17 cellular contexts compared by ENCODE assay signal in genomic region chr1:217846733-217847132, GRCh38.
DNase-seq lines count a peak whose midpoint lies in the region; ATAC-seq, FAIRE-seq and TF ChIP-seq lines count a peak whose summit lies in the region.
"Had no signal": no experiment of that assay in that cellular context is flagged by ENCODE, and none has a peak within 500 bp of the region (broad histone marks: within the 10 kb centered on the region; RNA-seq: fewer than 3 reads in every experiment).

No MANE protein-coding gene starts in this region.

- TF ChIP-seq RAD21 in HepG2 (CRISPR knock-in tag; IDR thresholded peaks at IDR 0.05) (no peak), K562 (CRISPR knock-in tag; conservative IDR thresholded peaks at IDR 0.05 in 1 of 2, IDR thresholded peaks at IDR 0.05 in 1 of 2) (no peak)

- DNase-seq in HepG2 (ENCODE audit: low spot score) = no peak
- DNase-seq in right lobe of liver = no peak
- DNase-seq in K562 (ENCODE audit: extremely low read depth in 1 of 4, low spot score in 3 of 4) = no peak
- no peak for DNase-seq in small intestine
- no peak for DNase-seq in GF-D8 (lab: John Stamatoyannopoulos, UW)
- DNase-seq: C1 segment of cervical spinal cord; Caco-2; CD8-positive, alpha-beta T cell; DMS153; DND-41; H9 had no signal

- H3K4me1 ChIP-seq in HepG2 (ENCODE audit: insufficient read depth, low read length) = no peaks in the 10 kb centered on the region
- no peaks in the 10 kb centered on the region for H3K4me1 ChIP-seq in right lobe of liver
- H3K4me1 ChIP-seq in K562 (replicated peaks in 1 of 2; ENCODE audit: control insufficient read depth in 2 of 2, insufficient read depth in 2 of 2, low read length in 2 of 2) = no peaks in the 10 kb centered on the region
- H3K4me1 ChIP-seq in small intestine (ENCODE audit: control insufficient read depth in 2 of 2, insufficient read depth in 1 of 2, low read depth in 1 of 2, low read length in 1 of 2) = no peaks in the 10 kb centered on the region
- H3K4me1 ChIP-seq: Caco-2 had no signal

- no peaks in the 10 kb centered on the region for H3K9me1 ChIP-seq in K562 (ENCODE audit: control insufficient read depth, insufficient read depth, low read length)

- in situ Hi-C loops in HepG2 (cut with HindIII; ENCODE audit: extremely low pct_ligation_motif_present, low pct_unique_long_range_greater_than_20kb) = no loop called here
- in situ Hi-C loops in K562 (cut with MboI) = no loop called here

- ATAC-seq in HepG2 (no peak), right lobe of liver (no peak), K562 (no peak), HG02938 (IDR thresholded peaks at IDR 0.05; ENCODE audit: unreplicated experiment) (no peak)
- ATAC-seq: CD8-positive, alpha-beta T cell; GM12878; GM23338; HCT116 had no signal

- FAIRE-seq in HepG2 (lab: Jason Lieb, UNC) (no peak), K562 (lab: Jason Lieb, UNC) (no peak), small intestine (lab: Jason Lieb, UNC) (peak; percentile 44)
- FAIRE-seq: GM12878, GM19239 had no signal

- H3K4me2 ChIP-seq in HepG2 (ENCODE audit: low read depth, low read length) (no peak overlapping the region), K562 (ENCODE audit: insufficient read depth, low read length) (no peak overlapping the region)
- H3K4me2 ChIP-seq: GM23338 had no signal

- no peaks in the 10 kb centered on the region for H3K79me2 ChIP-seq in HepG2 (ENCODE audit: insufficient read depth, low read length)
- no peaks in the 10 kb centered on the region for H3K79me2 ChIP-seq in K562 (ENCODE audit: control insufficient read depth, insufficient read depth, low read length)

- H3K9ac ChIP-seq in HepG2 (ENCODE audit: insufficient read depth, low read depth, low read length) (no peak overlapping the region), K562 (ENCODE audit: insufficient read depth in 1 of 2, low read depth in 2 of 2, low read length in 2 of 2) (no peak overlapping the region)

- intact Hi-C loops in HepG2 (cut with micrococcal nuclease; ENCODE audit: unreplicated experiment) = no loop called here
- intact Hi-C loops in right lobe of liver (cut with DNase I) = no loop called here
- intact Hi-C loops in K562 (cut with micrococcal nuclease) = no loop called here

- no peak overlapping the region for H2AFZ ChIP-seq in HepG2 (ENCODE audit: low read length)
- no peak overlapping the region for H2AFZ ChIP-seq in K562 (ENCODE audit: low read depth, low read length)
- H2AFZ ChIP-seq: GM23338 had no signal

- no peak for TF ChIP-seq CTCF in HepG2 (CRISPR knock-in tag; IDR thresholded peaks at IDR 0.05)
- no peak for TF ChIP-seq CTCF in right lobe of liver (IDR thresholded peaks at IDR 0.05)
- no peak for TF ChIP-seq CTCF in K562 (IDR thresholded peaks at IDR 0.05 in 2 of 3, conservative IDR thresholded peaks at IDR 0.05 in 1 of 3; ENCODE audit: insufficient read depth in 2 of 3, low read depth in 1 of 3, low read length in 3 of 3)

- TF ChIP-seq EP300 in HepG2 (IDR thresholded peaks at IDR 0.05; ENCODE audit: low read depth in 2 of 2, low read length in 2 of 2) (no peak), HepG2 (CRISPR knock-in tag; IDR thresholded peaks at IDR 0.05; ENCODE audit: borderline replicate concordance) (no peak), K562 (IDR thresholded peaks at IDR 0.05; ENCODE audit: low read length) (no peak)

- no peak for TF ChIP-seq POLR2A in HepG2 (IDR thresholded peaks at IDR 0.05; ENCODE audit: insufficient read depth in 1 of 2, low read depth in 2 of 2, low read length in 2 of 2)
- no peak for TF ChIP-seq POLR2A in right lobe of liver (IDR thresholded peaks at IDR 0.05)
- TF ChIP-seq POLR2A in K562 (conservative IDR thresholded peaks at IDR 0.05) = no peak

- H3K4me3 ChIP-seq in HepG2 (replicated peaks in 1 of 3; ENCODE audit: insufficient read depth in 1 of 3, low read depth in 2 of 3, low read length in 3 of 3) = no peak overlapping the region
- no peak overlapping the region for H3K4me3 ChIP-seq in right lobe of liver
- H3K4me3 ChIP-seq in K562 = no peak overlapping the region
- no peak overlapping the region for H3K4me3 ChIP-seq in small intestine (ENCODE audit: low read depth in 1 of 2, low read length in 2 of 2)
- H3K4me3 ChIP-seq: GM12878, GM23338 had no signal

- H4K20me1 ChIP-seq in HepG2 (ENCODE audit: insufficient read depth, low read length) (no peaks in the 10 kb centered on the region), K562 (replicated peaks; ENCODE audit: control insufficient read depth, insufficient read depth, low read length) (no peaks in the 10 kb centered on the region)

- no peaks in the 10 kb centered on the region for H3K36me3 ChIP-seq in HepG2 (replicated peaks in 1 of 2; ENCODE audit: control insufficient read depth in 1 of 2, insufficient read depth in 2 of 2, low read length in 2 of 2)
- no peaks in the 10 kb centered on the region for H3K36me3 ChIP-seq in right lobe of liver
- H3K36me3 ChIP-seq in K562 (ENCODE audit: control insufficient read depth, insufficient read depth, low read length) = no peaks in the 10 kb centered on the region
- no peaks in the 10 kb centered on the region for H3K36me3 ChIP-seq in small intestine (ENCODE audit: control insufficient read depth in 2 of 2, insufficient read depth in 2 of 2, low read length in 2 of 2)

- POLR2A ChIA-PET in HepG2 (lab: Yijun Ruan, JAX) (no interaction called here), K562 (lab: Yijun Ruan, JAX) (no interaction called here)

- H3K9me3 ChIP-seq in HepG2 (ENCODE audit: low read length) = no peaks in the 10 kb centered on the region
- no peaks in the 10 kb centered on the region for H3K9me3 ChIP-seq in right lobe of liver
- H3K9me3 ChIP-seq in K562 (replicated peaks; ENCODE audit: control insufficient read depth, insufficient read depth, low read depth, low read length) = no peaks in the 10 kb centered on the region; the same call in 1 of the 2 replicates
- no peaks in the 10 kb centered on the region for H3K9me3 ChIP-seq in small intestine (ENCODE audit: control insufficient read depth, low read depth)
- H3K9me3 ChIP-seq: Caco-2 had no signal

- BruUV-seq in HepG2 (replicated peaks; lab: Mats Ljungman, UMichigan) = no TSS peak
- BruUV-seq in K562 (replicated peaks; lab: Mats Ljungman, UMichigan) = no TSS peak

- no peak overlapping the region for H3K27ac ChIP-seq in HepG2 (ENCODE audit: extremely low read length, insufficient read depth, low read length)
- H3K27ac ChIP-seq in right lobe of liver = no peak overlapping the region
- no peak overlapping the region for H3K27ac ChIP-seq in K562 (ENCODE audit: extremely low read depth, low read depth, low read length)
- no peak overlapping the region for H3K27ac ChIP-seq in small intestine (ENCODE audit: low read depth in 1 of 2, low read length in 1 of 2)
- H3K27ac ChIP-seq: 22Rv1 had no signal

- 4% methylated on average over 1 of the region's 1 CpG for WGBS in HepG2 (ENCODE audit: low lambda C conversion rate)
- WGBS in right lobe of liver (ENCODE audit: insufficient coverage, low coverage, low lambda C conversion rate, missing lambda C conversion rate) = 13% methylated on average over 1 of the region's 1 CpG
- 0% methylated on average over 1 of the region's 1 CpG for WGBS in K562 (ENCODE audit: insufficient coverage, low coverage, missing lambda C conversion rate)
- 50 to 70% (median 66%) methylated on average over 1 of the region's 1 CpG for WGBS in small intestine, 3 donors

- CTCF ChIA-PET in HepG2 (lab: Yijun Ruan, JAX; ENCODE audit: low intra/inter-chr PET ratio, low total read pairs) (no interaction called here), K562 (lab: Yijun Ruan, JAX; ENCODE audit: low intra/inter-chr PET ratio) (no interaction called here)

- no peaks in the 10 kb centered on the region for H3K27me3 ChIP-seq in HepG2 (ENCODE audit: control insufficient read depth in 1 of 2, insufficient read depth in 2 of 2, low read length in 2 of 2)
- no peaks in the 10 kb centered on the region for H3K27me3 ChIP-seq in right lobe of liver
- H3K27me3 ChIP-seq in K562 (ENCODE audit: control insufficient read depth in 2 of 2, insufficient read depth in 2 of 2, low read length in 2 of 2) = no peaks in the 10 kb centered on the region
- no peaks in the 10 kb centered on the region for H3K27me3 ChIP-seq in small intestine (ENCODE audit: control insufficient read depth in 2 of 2, insufficient read depth in 2 of 2, low read length in 2 of 2)

TF ChIP-seq in HepG2, 621 proteins besides CTCF, POLR2A, EP300 and RAD21:
- TF ChIP-seq MAFF (IDR thresholded peaks at IDR 0.05; ENCODE audit: low read depth, low read length) = peak; percentile 52
- TF ChIP-seq ZNF569 (CRISPR knock-in tag; IDR thresholded peaks at IDR 0.05; ENCODE audit: borderline replicate concordance) = no peak
- TF ChIP-seq MAFK (conservative IDR thresholded peaks at IDR 0.05 in 1 of 2, IDR thresholded peaks at IDR 0.05 in 1 of 2; ENCODE audit: low read length in 2 of 2) = peak; percentile 35 to 67; a peak in 2 of 4 replicates

TF ChIP-seq in K562, 482 proteins besides CTCF, POLR2A, EP300 and RAD21:
- TF ChIP-seq ZNF316 (IDR thresholded peaks at IDR 0.05) = peak; percentile 52; the same call in 1 of the 2 replicates
- TF ChIP-seq NCOR1 (IDR thresholded peaks at IDR 0.05) = no peak
TF ChIP-seq in K562: peak in this region for 1.

Comparison
In these comparisons a context has a peak if more than half of its experiments do, and no peak if none do; other contexts are left out.
1. Of the 241 proteins assayed by ChIP-seq in both HepG2 and K562: peak only in HepG2: MAFF and MAFK; only in K562: none; in both: none; in neither: 239.